ENCODE assay signal across 8 cellular contexts in the genomic region with DNA sequence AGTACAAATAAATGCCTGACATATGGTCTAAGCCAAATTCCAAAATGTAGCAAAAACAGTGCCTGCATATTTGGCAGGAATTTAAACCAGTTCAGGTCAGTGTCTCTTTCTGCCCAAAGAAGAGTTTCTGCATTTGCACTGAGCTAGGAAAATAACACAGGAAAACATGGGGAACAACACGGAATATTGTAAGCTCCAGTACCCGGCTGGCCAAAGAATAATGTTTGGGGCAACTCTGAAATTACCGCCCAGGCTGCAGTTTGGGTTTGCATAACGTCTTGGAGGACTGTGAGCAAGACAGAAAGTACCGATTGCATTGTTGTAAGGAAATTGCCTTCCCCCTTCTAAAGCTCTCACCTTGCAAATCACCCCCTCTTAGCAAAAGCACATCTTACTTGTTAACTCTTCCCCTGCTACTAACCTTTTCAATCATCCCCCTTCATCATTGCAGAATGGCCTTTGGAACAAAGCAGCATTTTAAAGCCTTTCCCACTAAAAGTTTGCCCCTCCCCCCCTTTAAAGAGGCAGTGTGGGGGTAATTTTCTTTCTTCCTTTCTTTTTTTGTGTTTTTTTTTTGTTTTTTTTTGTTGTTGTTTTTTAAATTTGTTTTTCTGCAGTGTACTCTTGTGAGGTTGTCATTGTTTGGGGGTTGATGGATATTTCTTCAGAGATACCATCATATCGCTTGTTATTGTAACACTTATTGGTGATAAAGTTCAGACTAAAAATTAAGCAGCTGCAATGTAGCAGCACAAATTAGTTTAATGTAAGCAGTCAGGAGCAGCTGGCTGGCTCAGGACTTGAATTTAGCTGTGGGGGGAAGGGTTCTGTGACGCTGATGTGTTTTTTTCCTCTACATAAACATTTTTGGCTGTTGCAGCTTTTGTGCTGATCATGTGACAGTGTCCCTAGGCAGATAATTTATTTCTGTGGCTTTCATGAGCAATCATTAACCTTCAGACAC.
DNase-seq lines count a peak whose midpoint lies in the region; ATAC-seq and TF ChIP-seq lines count a peak whose summit lies in the region.

No MANE protein-coding gene starts in this region.

- POLR2A ChIA-PET in GM10248 (lab: Yijun Ruan, JAX), result interaction anchor here (0.6 kb wide), 1 partner anchor 51 kb away, joined by 3 read pairs; no protein-coding TSS in a partner anchor

- DNase-seq in GM10248 (ENCODE audit: extremely low spot score), result peak; percentile 20
- peak; percentile 44 for DNase-seq in NOMO-1 treated with dmso at 0.1 percent for 144 hours (lab: John Stamatoyannopoulos, UW; ENCODE audit: unreplicated experiment)
- peak; percentile 33 to 92 for DNase-seq in fibroblast of lung (ENCODE audit: low read depth in 2 of 2)
- DNase-seq in retina, result peak; percentile 57
- DNase-seq in T1000 (lab: John Stamatoyannopoulos, UW), result no peak
- DNase-seq in activated CD4-positive, alpha-beta T cell treated with anti-CD3 and anti-CD28 coated beads, Interleukin-2, amount 50 U/mL, for 4 hours, result no peak

- no peak overlapping the region for H3K27ac ChIP-seq in fibroblast of lung (ENCODE audit: insufficient read depth, low read length)

- no peaks in the 10 kb centered on the region for H3K79me2 ChIP-seq in fibroblast of lung (ENCODE audit: control insufficient read depth, insufficient read depth, low read length)

- H3K4me3 ChIP-seq in fibroblast of lung (replicated peaks in 1 of 4; ENCODE audit: control extremely low read depth in 1 of 4, insufficient read depth in 1 of 4, low read depth in 3 of 4, low read length in 4 of 4), result peak overlapping the region in 3 of 4 experiments; percentile 28 to 41 (median 39)

- no peaks in the 10 kb centered on the region for H3K36me3 ChIP-seq in fibroblast of lung (ENCODE audit: control insufficient read depth, insufficient read depth, low read length)

- peaks cover 18% of the 10 kb centered on the region for H3K4me1 ChIP-seq in fibroblast of lung (ENCODE audit: control insufficient read depth, extremely low read depth, insufficient read depth, low read length)

- H3K9ac ChIP-seq in fibroblast of lung (ENCODE audit: insufficient read depth, low read length), result no peak overlapping the region

- H2AFZ ChIP-seq in fibroblast of lung (ENCODE audit: low read length), result peak overlapping the region; percentile 18

- CTCF ChIA-PET in GM10248 (lab: Yijun Ruan, JAX), result no interaction called here

- H3K4me2 ChIP-seq in fibroblast of lung (ENCODE audit: extremely low read depth, insufficient read depth, low read length), result peak overlapping the region; percentile 84

- H3K9me3 ChIP-seq in fibroblast of lung (ENCODE audit: control insufficient read depth, insufficient read depth, low read depth, low read length), result no peaks in the 10 kb centered on the region

- no peaks in the 10 kb centered on the region for H4K20me1 ChIP-seq in fibroblast of lung (ENCODE audit: control insufficient read depth, extremely low read depth, insufficient read depth, low read length)

- peak; percentile 91 for ATAC-seq in HG02884 (IDR thresholded peaks at IDR 0.05; ENCODE audit: unreplicated experiment)
- ATAC-seq in HG03571 (IDR thresholded peaks at IDR 0.05; ENCODE audit: unreplicated experiment), result no peak

- H3K27me3 ChIP-seq in fibroblast of lung (ENCODE audit: control insufficient read depth, insufficient read depth, low read length), result no peaks in the 10 kb centered on the region

- TF ChIP-seq CTCF in GM10248 (IDR thresholded peaks at IDR 0.05; ENCODE audit: control extremely low read depth, extremely low read depth, low read depth, missing control alignments) (no peak), fibroblast of lung (conservative IDR thresholded peaks at IDR 0.05 in 1 of 2, IDR thresholded peaks at IDR 0.05 in 1 of 2; ENCODE audit: low read depth in 1 of 2, low read length in 2 of 2) (no peak)

Comparison
In these comparisons a context has a peak if more than half of its experiments do, and no peak if none do; other contexts are left out.
1. DNase-seq: peak in GM10248 (single experiment), NOMO-1 treated with dmso at 0.1 percent for 144 hours (single experiment), fibroblast of lung (2 of 2) and retina (single experiment); none in T1000 (single experiment) and activated CD4-positive, alpha-beta T cell treated with anti-CD3 and anti-CD28 coated beads, Interleukin-2, amount 50 U/mL, for 4 hours (0 of 2).